18 cellular contexts compared by ENCODE assay signal in genomic region chr22:30321461-30321860, GRCh38. TPM values are rescaled to one million over a fixed set of nuclear protein-coding genes. Genes with fewer than 3 reads are reported as not detected.
DNase-seq lines count a peak whose midpoint lies in the region; ATAC-seq and TF ChIP-seq lines count a peak whose summit lies in the region.
"Had no signal": no experiment of that assay in that cellular context is flagged by ENCODE, and none has a peak within 500 bp of the region (broad histone marks: within the 10 kb centered on the region; RNA-seq: fewer than 3 reads in every experiment).

No MANE protein-coding gene starts in this region.

- H3K9ac ChIP-seq in parathyroid adenoma = no peak overlapping the region

- H3K27ac ChIP-seq in right atrium auricular region = peak overlapping the region in 1 of 2 donors; percentile 36
- H3K27ac ChIP-seq in parathyroid adenoma = peak overlapping the region; percentile 44
- peak overlapping the region; percentile 51 for H3K27ac ChIP-seq in vagina
- no peak overlapping the region for H3K27ac ChIP-seq in hepatocyte
- H3K27ac ChIP-seq: pancreas had no signal

- TF ChIP-seq POLR2A in vagina (IDR thresholded peaks at IDR 0.05) = no peak

- no peaks in the 10 kb centered on the region for H3K9me2 ChIP-seq in hepatocyte (replicated peaks; ENCODE audit: insufficient read depth)

- H3K4me2 ChIP-seq in parathyroid adenoma (ENCODE audit: low read length) (peak overlapping the region; percentile 25), hepatocyte (no peak overlapping the region)

- H3K4me3 ChIP-seq in right atrium auricular region = no peak overlapping the region
- no peak overlapping the region for H3K4me3 ChIP-seq in parathyroid adenoma (ENCODE audit: low read depth, low read length)
- H3K4me3 ChIP-seq in vagina = no peak overlapping the region
- H3K4me3 ChIP-seq in hepatocyte = no peak overlapping the region
- H3K4me3 ChIP-seq: pancreas, testis had no signal

- no peak overlapping the region for H3K4me3 Mint-ChIP-seq in dendritic cell treated with granulocyte-macrophage colony-stimulating factor and Interleukin-4, amounts not matched to agents 40 ng/mL and 50 ng/mL, for 4 days

- intact Hi-C loops in Right ventricle myocardium inferior (cut with DNase I) (loop anchor here (5.0 kb wide), 1 partner anchor 36 kb away; the partner anchor contains the start of genes CCDC157 and SF3A1), vagina (cut with DNase I) (no loop called here)
- intact Hi-C loops in dendritic cell treated with granulocyte-macrophage colony-stimulating factor and Interleukin-4, amounts not matched to agents 40 ng/mL and 50 ng/mL, for 4 days (cut with micrococcal nuclease) = loop anchor here (10.0 kb wide), 1 partner anchor 63 kb away; the partner anchor contains the start of gene RNF215

- no peaks in the 10 kb centered on the region for H3K36me3 ChIP-seq in right atrium auricular region
- no peaks in the 10 kb centered on the region for H3K36me3 ChIP-seq in parathyroid adenoma (ENCODE audit: control insufficient read depth, insufficient read depth, low read length)
- H3K36me3 ChIP-seq in vagina = peaks cover 0 to 6% of the 10 kb centered on the region in 2 donors
- no peaks in the 10 kb centered on the region for H3K36me3 ChIP-seq in hepatocyte (replicated peaks; ENCODE audit: insufficient read depth, low read depth)
- H3K36me3 ChIP-seq: pancreas had no signal

- H3K27ac Mint-ChIP-seq in dendritic cell treated with granulocyte-macrophage colony-stimulating factor and Interleukin-4, amounts not matched to agents 40 ng/mL and 50 ng/mL, for 4 days = peak overlapping the region; percentile 39

- H3K79me2 ChIP-seq in parathyroid adenoma = peaks cover 51% of the 10 kb centered on the region
- H3K79me2 ChIP-seq in hepatocyte = peaks cover 95% of the 10 kb centered on the region

- H2AFZ ChIP-seq in parathyroid adenoma (no peak overlapping the region), hepatocyte (no peak overlapping the region)

- no peaks in the 10 kb centered on the region for H3K9me3 ChIP-seq in right atrium auricular region
- H3K9me3 ChIP-seq in parathyroid adenoma (ENCODE audit: control insufficient read depth, low read length) = no peaks in the 10 kb centered on the region
- no peaks in the 10 kb centered on the region for H3K9me3 ChIP-seq in vagina
- H3K9me3 ChIP-seq in hepatocyte (ENCODE audit: low read depth) = no peaks in the 10 kb centered on the region
- H3K9me3 ChIP-seq: pancreas, testis had no signal

- DNase-seq in Right ventricle myocardium inferior (ENCODE audit: missing footprints) (no peak), right atrium auricular region (ENCODE audit: low spot score) (no peak), vagina (ENCODE audit: extremely low spot score in 2 of 2) (no peak), cerebellum (ENCODE audit: low spot score) (no peak), hepatocyte (ENCODE audit: low spot score) (no peak)
- DNase-seq: activated gamma-delta T cell, DMS79 treated with DMSO at 0.1 percent for 48 hours, NCI-H1417, NCI-H82, pancreas, PC-3, small intestine, testis had no signal

- WGBS in hepatocyte (ENCODE audit: low lambda C conversion rate, missing lambda C conversion rate) = 92% methylated on average over 2 of the region's 2 CpGs

- H3K9me3 Mint-ChIP-seq in dendritic cell treated with granulocyte-macrophage colony-stimulating factor and Interleukin-4, amounts not matched to agents 40 ng/mL and 50 ng/mL, for 4 days = no peaks in the 10 kb centered on the region

- peak; percentile 21 for ATAC-seq in Right ventricle myocardium inferior
- ATAC-seq in HG03457 (IDR thresholded peaks at IDR 0.05; ENCODE audit: unreplicated experiment) = no peak
- ATAC-seq: pancreas, PC-3 had no signal

- H4K20me1 ChIP-seq in hepatocyte (ENCODE audit: insufficient read depth, poor library complexity, severe bottlenecking) = peaks cover 37% of the 10 kb centered on the region

- no peak for TF ChIP-seq CTCF in right atrium auricular region (IDR thresholded peaks at IDR 0.05)
- no peak for TF ChIP-seq CTCF in parathyroid adenoma (IDR thresholded peaks at IDR 0.05)
- TF ChIP-seq CTCF in vagina (IDR thresholded peaks at IDR 0.05) = no peak
- no peak for TF ChIP-seq CTCF in hepatocyte (IDR thresholded peaks at IDR 0.05; ENCODE audit: poor library complexity)

- H3K27me3 Mint-ChIP-seq in dendritic cell treated with granulocyte-macrophage colony-stimulating factor and Interleukin-4, amounts not matched to agents 40 ng/mL and 50 ng/mL, for 4 days = no peaks in the 10 kb centered on the region

- H3K27me3 ChIP-seq in right atrium auricular region (no peaks in the 10 kb centered on the region), parathyroid adenoma (ENCODE audit: control insufficient read depth, insufficient read depth, low read length) (no peaks in the 10 kb centered on the region), vagina (no peaks in the 10 kb centered on the region), hepatocyte (no peaks in the 10 kb centered on the region)
- H3K27me3 ChIP-seq: pancreas, testis had no signal

- peaks cover 0 to 86% of the 10 kb centered on the region in 2 donors for H3K4me1 ChIP-seq in right atrium auricular region
- peaks cover 36% of the 10 kb centered on the region for H3K4me1 ChIP-seq in parathyroid adenoma
- peaks cover 96% of the 10 kb centered on the region for H3K4me1 ChIP-seq in vagina
- H3K4me1 ChIP-seq in hepatocyte (ENCODE audit: insufficient read depth) = peaks cover 24% of the 10 kb centered on the region

- peaks cover 82% of the 10 kb centered on the region for H3K36me3 Mint-ChIP-seq in dendritic cell treated with granulocyte-macrophage colony-stimulating factor and Interleukin-4, amounts not matched to agents 40 ng/mL and 50 ng/mL, for 4 days (ENCODE audit: low read depth)

- H3K4me1 Mint-ChIP-seq in dendritic cell treated with granulocyte-macrophage colony-stimulating factor and Interleukin-4, amounts not matched to agents 40 ng/mL and 50 ng/mL, for 4 days (ENCODE audit: low read depth) = peaks cover 90% of the 10 kb centered on the region

RNA-seq across cellular contexts. Expression of gene TBC1D10A, which starts 5.3 kb away (rescaled TPM):
- total RNA-seq in Right ventricle myocardium inferior (7.1 TPM), right atrium auricular region (1 to 10 TPM; 5.9 to 9.3 TPM), vagina (51.3 TPM), cerebellum (6.4 TPM), hepatocyte (15.7 and 23.4 TPM in 2 replicates)
- polyA plus RNA-seq in hepatocyte = 38.7 and 39.9 TPM in 2 replicates

RNA-seq across cellular contexts. Expression of gene CASTOR1, which starts 32.2 kb away (rescaled TPM):
- total RNA-seq in Right ventricle myocardium inferior = 8.2 TPM
- 10 to 100 TPM in 1 of 2 donors, 1 to 10 TPM in 1; 8.1 to 12.5 TPM for total RNA-seq in right atrium auricular region
- total RNA-seq in vagina = 51.8 TPM
- total RNA-seq in cerebellum = 4.9 TPM
- total RNA-seq in hepatocyte = 30.9 and 48.0 TPM in 2 replicates
- polyA plus RNA-seq in hepatocyte = 43.5 and 53.5 TPM in 2 replicates

RNA-seq across cellular contexts. Expression of gene SF3A1, which starts 35.2 kb away (rescaled TPM):
- 95.4 TPM for total RNA-seq in Right ventricle myocardium inferior
- total RNA-seq in right atrium auricular region = 10 to 100 TPM; 52.3 to 81.1 TPM
- total RNA-seq in vagina = 78.3 TPM
- total RNA-seq in cerebellum = 33.7 TPM
- 45.8 and 48.6 TPM in 2 replicates for total RNA-seq in hepatocyte
- 82.5 and 84.6 TPM in 2 replicates for polyA plus RNA-seq in hepatocyte

RNA-seq across cellular contexts. Expression of gene CCDC157, which starts 35.3 kb away (rescaled TPM):
- total RNA-seq in Right ventricle myocardium inferior (0.46 TPM), right atrium auricular region (under 1 TPM; 0.26 to 0.55 TPM), vagina (4.2 TPM), cerebellum (5.2 TPM), hepatocyte (4.1 and 5.3 TPM in 2 replicates)
- 5.4 TPM in 2 replicates for polyA plus RNA-seq in hepatocyte

RNA-seq across cellular contexts. Expression of gene OSM, which starts 54.8 kb away (rescaled TPM):
- 0.19 TPM for total RNA-seq in Right ventricle myocardium inferior
- total RNA-seq in right atrium auricular region = 1 to 10 TPM in 1 of 2 donors, under 1 TPM in 1; 0.63 to 1.6 TPM
- total RNA-seq in vagina = not detected
- 0.27 TPM for total RNA-seq in cerebellum
- 0.48 and 1.5 TPM in 2 replicates for total RNA-seq in hepatocyte
- polyA plus RNA-seq in hepatocyte = not detected in 2 replicates
- total RNA-seq: LHCN-M2, PC-3, SK-MEL-5 had no signal
